In the genomic region with DNA sequence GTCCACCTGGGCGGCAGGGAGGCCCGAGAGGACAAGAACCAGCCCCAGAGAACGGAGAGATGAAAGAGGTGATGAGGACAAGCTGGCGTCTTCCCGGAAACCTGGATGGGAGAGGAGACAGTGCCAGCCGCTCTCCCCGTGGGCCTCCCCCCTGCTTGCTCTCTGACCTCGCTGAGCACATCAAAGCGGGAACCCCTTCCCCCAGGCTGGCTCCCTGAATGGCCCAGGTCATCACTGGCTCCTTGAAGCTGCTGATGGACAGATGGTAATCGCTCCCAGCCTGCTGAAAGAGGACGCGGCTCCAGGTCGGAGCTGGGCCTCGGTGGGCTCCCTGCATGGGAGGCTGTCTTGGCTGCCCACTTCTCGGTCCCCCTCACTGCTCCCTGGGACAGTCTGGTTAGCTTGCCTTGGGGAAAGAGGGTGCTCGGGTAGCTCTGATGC, we compare ENCODE assay signal across 16 cellular contexts. TPM values are rescaled to one million over a fixed set of nuclear protein-coding genes. Genes with fewer than 3 reads are reported as not detected.
A peak's percentile ranks its signal among the peaks of the same experiment; 100 is the strongest.
DNase-seq lines count a peak whose midpoint lies in the region; ATAC-seq lines count a peak whose summit lies in the region.
"Had no signal": no experiment of that assay in that cellular context is flagged by ENCODE, and none has a peak within 500 bp of the region (broad histone marks: within the 10 kb centered on the region; RNA-seq: fewer than 3 reads in every experiment).

No MANE protein-coding gene starts in this region.

- peak overlapping the region; percentile 10 for H3K23ac ChIP-seq in neuronal stem cell (ENCODE audit: low read depth, low read length, poor library complexity)

- no peaks in the 10 kb centered on the region for H3K27me3 ChIP-seq in right cardiac atrium (ENCODE audit: control insufficient read depth, insufficient read depth)
- H3K27me3 ChIP-seq in adipocyte (replicated peaks; ENCODE audit: control insufficient read depth, insufficient read depth, low read length) = no peaks in the 10 kb centered on the region
- H3K27me3 ChIP-seq in neuronal stem cell (ENCODE audit: control insufficient read depth in 3 of 3, insufficient read depth in 3 of 3, low read depth in 1 of 3, low read length in 3 of 3) = peaks cover 0 to 1% (median 0%) of the 10 kb centered on the region in 3 experiments
- H3K27me3 ChIP-seq: BLaER1 had no signal

- DNase-seq in right cardiac atrium (no peak), left cardiac atrium (no peak), adipocyte (ENCODE audit: low read depth) (no peak), neuronal stem cell (ENCODE audit: low spot score) (no peak), T1000 (lab: John Stamatoyannopoulos, UW) (no peak), AG08395 (ENCODE audit: low spot score) (no peak)
- DNase-seq: CD4-positive, alpha-beta memory T cell; DMS153; DMS79; GDM1; GOT3; H9 had no signal

- H2BK12ac ChIP-seq in neuronal stem cell (ENCODE audit: low read length) = peak overlapping the region; percentile 52

- H3K27ac ChIP-seq in right cardiac atrium (ENCODE audit: low read length) (no peak overlapping the region), neuronal stem cell (replicated peaks; ENCODE audit: low read length) (no peak overlapping the region)
- H3K27ac ChIP-seq: 22Rv1, A549, BLaER1 had no signal

- H2BK5ac ChIP-seq in neuronal stem cell (ENCODE audit: low read length) = peak overlapping the region; percentile 25

- H3K4me1 ChIP-seq in right cardiac atrium (ENCODE audit: control insufficient read depth, insufficient read depth, low read length) (peaks cover 2% of the 10 kb centered on the region), adipocyte (ENCODE audit: control insufficient read depth, insufficient read depth, low read length) (peaks cover 14% of the 10 kb centered on the region), neuronal stem cell (ENCODE audit: control insufficient read depth in 2 of 2, insufficient read depth in 1 of 2, low read depth in 1 of 2, low read length in 2 of 2) (peaks cover 0 to 1% of the 10 kb centered on the region in 2 donors)
- H3K4me1 ChIP-seq: A549 had no signal

- peaks cover 33% of the 10 kb centered on the region for H3K36me3 ChIP-seq in adipocyte (ENCODE audit: control insufficient read depth, insufficient read depth, low read length, severe bottlenecking)
- H3K36me3 ChIP-seq in neuronal stem cell (replicated peaks in 1 of 2; ENCODE audit: control insufficient read depth in 2 of 2, insufficient read depth in 2 of 2, low read length in 2 of 2) = peaks cover 33 to 62% of the 10 kb centered on the region in 2 donors

- H3K4ac ChIP-seq in neuronal stem cell (ENCODE audit: low read length) = no peak overlapping the region

- intact Hi-C loops in right cardiac atrium (cut with DNase I) = loop anchor here in 2 of 4 donors (2.0 to 5.0 kb wide), 2 partner anchors 270 to 271 kb away; no protein-coding TSS in a partner anchor
- intact Hi-C loops in left cardiac atrium (cut with DNase I) = loop anchor here in 1 of 2 donors (5.0 kb wide), 1 partner anchor 251 kb away; no protein-coding TSS in a partner anchor

- H2AK5ac ChIP-seq in neuronal stem cell (ENCODE audit: low read depth, low read length) = peak overlapping the region; percentile 64

- peaks cover 2% of the 10 kb centered on the region for H3K79me1 ChIP-seq in neuronal stem cell (ENCODE audit: low read depth, low read length)

- H3K18ac ChIP-seq in neuronal stem cell (ENCODE audit: low read length) = peak overlapping the region; percentile 88

- no peak overlapping the region for H3K4me3 ChIP-seq in right cardiac atrium (ENCODE audit: low read length)
- no peak overlapping the region for H3K4me3 ChIP-seq in adipocyte (ENCODE audit: low read length)
- no peak overlapping the region for H3K4me3 ChIP-seq in neuronal stem cell (ENCODE audit: low read length in 2 of 2)
- H3K4me3 ChIP-seq: A549, BLaER1 had no signal

- H3K9ac ChIP-seq in adipocyte (ENCODE audit: low read length) (peak overlapping the region; percentile 64), neuronal stem cell (ENCODE audit: low read depth, low read length, poor library complexity) (peak overlapping the region; percentile 74)
- H3K9ac ChIP-seq: BLaER1 had no signal

- H3K14ac ChIP-seq in neuronal stem cell (ENCODE audit: low read length) = no peak overlapping the region

- H3K9me3 ChIP-seq in right cardiac atrium (ENCODE audit: control insufficient read depth, low read length) = no peaks in the 10 kb centered on the region
- H3K9me3 ChIP-seq in adipocyte (ENCODE audit: control insufficient read depth, low read length) = no peaks in the 10 kb centered on the region
- peaks cover 15 to 19% of the 10 kb centered on the region in 2 donors for H3K9me3 ChIP-seq in neuronal stem cell (replicated peaks in 1 of 2; ENCODE audit: control insufficient read depth in 2 of 2, insufficient read depth in 1 of 2, low read depth in 1 of 2, low read length in 2 of 2)
- H3K9me3 ChIP-seq: A549 had no signal

- H4K8ac ChIP-seq in neuronal stem cell (ENCODE audit: low read depth, low read length) = no peak overlapping the region

- H2BK15ac ChIP-seq in neuronal stem cell (ENCODE audit: low read length) = no peak overlapping the region

- H2BK120ac ChIP-seq in neuronal stem cell (ENCODE audit: low read depth, low read length) = no peak overlapping the region

- no peak overlapping the region for H3K4me2 ChIP-seq in neuronal stem cell (ENCODE audit: insufficient read depth, low read length, poor library complexity, severe bottlenecking)
- H3K4me2 ChIP-seq: A549, BLaER1 had no signal

- H2AFZ ChIP-seq in neuronal stem cell (ENCODE audit: low read length) = no peak overlapping the region

- ATAC-seq in right cardiac atrium (peak; percentile 6 to 12), left cardiac atrium (no peak), GM19351 (IDR thresholded peaks at IDR 0.05; ENCODE audit: unreplicated experiment) (no peak)

- H4K91ac ChIP-seq in neuronal stem cell (ENCODE audit: low read depth, low read length, poor library complexity) = peak overlapping the region; percentile 22

- WGBS in right cardiac atrium = 93% methylated on average over 16 of the region's 16 CpGs
- WGBS in neuronal stem cell (ENCODE audit: extremely low coverage in 2 of 2, insufficient read length in 2 of 2, insufficient replicate concordance in 1 of 2), 2 donors = no CpG with 5 or more reads among the region's 16 CpGs

RNA-seq across cellular contexts. Expression of a gene that starts 18.4 kb away (rescaled TPM):
- 10 to 100 TPM; 13.5 to 24.0 (median 19.5) TPM for total RNA-seq in right cardiac atrium
- 12.0 TPM for polyA plus RNA-seq in right cardiac atrium
- total RNA-seq in left cardiac atrium = 10 to 100 TPM; 18.9 to 19.2 TPM
- 22.3 TPM for polyA plus RNA-seq in neuronal stem cell (2013, experiment 1 of 2)
- polyA plus RNA-seq in neuronal stem cell (2013, experiment 2 of 2) = 20.9 TPM

RNA-seq across cellular contexts. Expression of a gene that starts 18.5 kb away (rescaled TPM):
- total RNA-seq in right cardiac atrium = 10 to 100 TPM; 15.8 to 20.5 (median 16.9) TPM
- polyA plus RNA-seq in right cardiac atrium = 12.7 TPM
- 10 to 100 TPM; 14.8 to 19.1 TPM for total RNA-seq in left cardiac atrium
- 22.4 TPM for polyA plus RNA-seq in neuronal stem cell (2013, experiment 1 of 2)
- polyA plus RNA-seq in neuronal stem cell (2013, experiment 2 of 2) = 22.5 TPM

Comparison
In these comparisons a context has a peak if more than half of its experiments do, and no peak if none do; other contexts are left out.
1. ATAC-seq: peak in right cardiac atrium (2 of 2); none in left cardiac atrium (0 of 2) and GM19351 (single experiment).